In genomic region chr18:38768504-38768903, GRCh38 we compare ENCODE assay signal across 31 cellular contexts.
A peak's percentile ranks its signal among the peaks of the same experiment; 100 is the strongest.
DNase-seq lines count a peak whose midpoint lies in the region; ATAC-seq, FAIRE-seq and TF ChIP-seq lines count a peak whose summit lies in the region.
"Had no signal": no experiment of that assay in that cellular context is flagged by ENCODE, and none has a peak within 500 bp of the region (broad histone marks: within the 10 kb centered on the region; RNA-seq: fewer than 3 reads in every experiment).

No MANE protein-coding gene starts in this region.

- H2AFZ ChIP-seq in HepG2 (ENCODE audit: low read length), result no peak overlapping the region
- no peak overlapping the region for H2AFZ ChIP-seq in K562 (ENCODE audit: low read depth, low read length)

- H4K20me1 ChIP-seq in HepG2 (ENCODE audit: insufficient read depth, low read length) (no peaks in the 10 kb centered on the region), K562 (replicated peaks; ENCODE audit: control insufficient read depth, insufficient read depth, low read length) (no peaks in the 10 kb centered on the region)
- H4K20me1 ChIP-seq: BLaER1; BLaER1 treated with 17β-estradiol and CSF1 and Interleukin-3, amounts not matched to agents 10 nM and 100 nM had no signal

- in situ Hi-C loops in HepG2 (cut with HindIII; ENCODE audit: extremely low pct_ligation_motif_present, low pct_unique_long_range_greater_than_20kb), result no loop called here
- in situ Hi-C loops in K562 (cut with MboI), result no loop called here

- H3K4me3 ChIP-seq in HepG2 (replicated peaks in 1 of 3; ENCODE audit: insufficient read depth in 1 of 3, low read depth in 2 of 3, low read length in 3 of 3) (no peak overlapping the region), right lobe of liver (no peak overlapping the region), K562 (no peak overlapping the region), breast epithelium (no peak overlapping the region)
- H3K4me3 ChIP-seq: A549; BLaER1; BLaER1 treated with 17β-estradiol and CSF1 and Interleukin-3, amounts not matched to agents 10 nM and 100 nM had no signal

- DNase-seq in HepG2 (ENCODE audit: low spot score) (no peak), right lobe of liver (no peak), K562 (ENCODE audit: extremely low read depth in 1 of 4, low spot score in 3 of 4) (no peak), breast epithelium (ENCODE audit: low spot score in 2 of 2) (no peak)
- DNase-seq: 8988T; ACHN; AML-193; BE2C; C1 segment of cervical spinal cord; Caco-2; Calu3; CD4-positive, alpha-beta memory T cell; CD4-positive, alpha-beta T cell; CD4-positive, CD25-positive, alpha-beta regulatory T cell; CD8-positive, alpha-beta memory T cell; CD8-positive, alpha-beta T cell; COR-L47; DMS 273 treated with DMSO at 0.1 percent for 48 hours; DMS153; DMS53; DMS79; DMS79 treated with DMSO at 0.1 percent for 48 hours; DND-41; EL had no signal

- ATAC-seq in HepG2, result no peak
- ATAC-seq in right lobe of liver, result no peak
- no peak for ATAC-seq in K562
- ATAC-seq: A549; CD8-positive, alpha-beta T cell had no signal

- peaks cover 12% of the 10 kb centered on the region; the same call in 1 of the 2 replicates for H3K9me3 ChIP-seq in HepG2 (ENCODE audit: low read length)
- no peaks in the 10 kb centered on the region for H3K9me3 ChIP-seq in right lobe of liver
- no peaks in the 10 kb centered on the region; the same call in 1 of the 2 replicates for H3K9me3 ChIP-seq in K562 (replicated peaks; ENCODE audit: control insufficient read depth, insufficient read depth, low read depth, low read length)
- H3K9me3 ChIP-seq in breast epithelium, result peaks cover 0 to 10% of the 10 kb centered on the region in 2 donors
- H3K9me3 ChIP-seq: A549, BE2C, Caco-2 had no signal

- TF ChIP-seq EP300 in HepG2 (IDR thresholded peaks at IDR 0.05; ENCODE audit: low read depth in 2 of 2, low read length in 2 of 2) (no peak), HepG2 (CRISPR knock-in tag; IDR thresholded peaks at IDR 0.05; ENCODE audit: borderline replicate concordance) (no peak), K562 (IDR thresholded peaks at IDR 0.05; ENCODE audit: low read length) (no peak)

- TF ChIP-seq POLR2A in HepG2 (IDR thresholded peaks at IDR 0.05; ENCODE audit: insufficient read depth in 1 of 2, low read depth in 2 of 2, low read length in 2 of 2), result no peak
- TF ChIP-seq POLR2A in right lobe of liver (IDR thresholded peaks at IDR 0.05), result no peak
- no peak for TF ChIP-seq POLR2A in K562 (conservative IDR thresholded peaks at IDR 0.05)
- no peak for TF ChIP-seq POLR2A in breast epithelium (IDR thresholded peaks at IDR 0.05)

- no peaks in the 10 kb centered on the region for H3K4me1 ChIP-seq in HepG2 (ENCODE audit: insufficient read depth, low read length)
- H3K4me1 ChIP-seq in right lobe of liver, result no peaks in the 10 kb centered on the region
- H3K4me1 ChIP-seq in K562 (replicated peaks in 1 of 2; ENCODE audit: control insufficient read depth in 2 of 2, insufficient read depth in 2 of 2, low read length in 2 of 2), result no peaks in the 10 kb centered on the region
- no peaks in the 10 kb centered on the region for H3K4me1 ChIP-seq in breast epithelium
- H3K4me1 ChIP-seq: A549; BE2C; BLaER1; BLaER1 treated with 17β-estradiol and CSF1 and Interleukin-3, amounts not matched to agents 10 nM and 100 nM; Caco-2 had no signal

- no peak overlapping the region for H3K9ac ChIP-seq in HepG2 (ENCODE audit: insufficient read depth, low read depth, low read length)
- H3K9ac ChIP-seq in K562 (ENCODE audit: insufficient read depth in 1 of 2, low read depth in 2 of 2, low read length in 2 of 2), result no peak overlapping the region
- H3K9ac ChIP-seq: BLaER1; BLaER1 treated with 17β-estradiol and CSF1 and Interleukin-3, amounts not matched to agents 10 nM and 100 nM had no signal

- no peak overlapping the region for H3K27ac ChIP-seq in HepG2 (ENCODE audit: extremely low read length, insufficient read depth, low read length)
- H3K27ac ChIP-seq in right lobe of liver, result no peak overlapping the region
- no peak overlapping the region for H3K27ac ChIP-seq in K562 (ENCODE audit: extremely low read depth, low read depth, low read length)
- H3K27ac ChIP-seq in breast epithelium, result no peak overlapping the region
- H3K27ac ChIP-seq: 22Rv1; A549; BLaER1; BLaER1 treated with 17β-estradiol and CSF1 and Interleukin-3, amounts not matched to agents 10 nM and 100 nM; C4-2B had no signal

- H3K36me3 ChIP-seq in HepG2 (replicated peaks in 1 of 2; ENCODE audit: control insufficient read depth in 1 of 2, insufficient read depth in 2 of 2, low read length in 2 of 2) (no peaks in the 10 kb centered on the region), right lobe of liver (no peaks in the 10 kb centered on the region), K562 (ENCODE audit: control insufficient read depth, insufficient read depth, low read length) (no peaks in the 10 kb centered on the region), breast epithelium (no peaks in the 10 kb centered on the region)
- H3K36me3 ChIP-seq: BE2C; BLaER1; BLaER1 treated with 17β-estradiol and CSF1 and Interleukin-3, amounts not matched to agents 10 nM and 100 nM had no signal

- CTCF ChIA-PET in HepG2 (lab: Yijun Ruan, JAX; ENCODE audit: low intra/inter-chr PET ratio, low total read pairs) (no interaction called here), K562 (lab: Yijun Ruan, JAX; ENCODE audit: low intra/inter-chr PET ratio) (no interaction called here)

- TF ChIP-seq RAD21 in HepG2 (CRISPR knock-in tag; IDR thresholded peaks at IDR 0.05) (no peak), K562 (CRISPR knock-in tag; conservative IDR thresholded peaks at IDR 0.05 in 1 of 2, IDR thresholded peaks at IDR 0.05 in 1 of 2) (no peak)

- H3K4me2 ChIP-seq in HepG2 (ENCODE audit: low read depth, low read length) (no peak overlapping the region), K562 (ENCODE audit: insufficient read depth, low read length) (no peak overlapping the region)
- H3K4me2 ChIP-seq: A549; BLaER1; BLaER1 treated with 17β-estradiol and CSF1 and Interleukin-3, amounts not matched to agents 10 nM and 100 nM had no signal

- no peak for FAIRE-seq in HepG2 (lab: Jason Lieb, UNC)
- FAIRE-seq in K562 (lab: Jason Lieb, UNC), result no peak
- FAIRE-seq: A204.1, A549, D721Med had no signal

- H3K9me1 ChIP-seq in K562 (ENCODE audit: control insufficient read depth, insufficient read depth, low read length), result no peaks in the 10 kb centered on the region

- BruUV-seq in HepG2 (replicated peaks; lab: Mats Ljungman, UMichigan) (no TSS peak), K562 (replicated peaks; lab: Mats Ljungman, UMichigan) (no TSS peak)

- no peaks in the 10 kb centered on the region for H3K27me3 ChIP-seq in HepG2 (ENCODE audit: control insufficient read depth in 1 of 2, insufficient read depth in 2 of 2, low read length in 2 of 2)
- H3K27me3 ChIP-seq in right lobe of liver, result no peaks in the 10 kb centered on the region
- no peaks in the 10 kb centered on the region for H3K27me3 ChIP-seq in K562 (ENCODE audit: control insufficient read depth in 2 of 2, insufficient read depth in 2 of 2, low read length in 2 of 2)
- no peaks in the 10 kb centered on the region for H3K27me3 ChIP-seq in breast epithelium
- H3K27me3 ChIP-seq: BE2C; BLaER1; BLaER1 treated with 17β-estradiol and CSF1 and Interleukin-3, amounts not matched to agents 10 nM and 100 nM had no signal

- H3K79me2 ChIP-seq in HepG2 (ENCODE audit: insufficient read depth, low read length) (no peaks in the 10 kb centered on the region), K562 (ENCODE audit: control insufficient read depth, insufficient read depth, low read length) (no peaks in the 10 kb centered on the region)

- WGBS in HepG2 (ENCODE audit: low lambda C conversion rate), result 4% methylated on average over 1 of the region's 1 CpG
- 21% methylated on average over 1 of the region's 1 CpG for WGBS in right lobe of liver (ENCODE audit: insufficient coverage, low coverage, low lambda C conversion rate, missing lambda C conversion rate)
- 6% methylated on average over 1 of the region's 1 CpG for WGBS in K562 (ENCODE audit: insufficient coverage, low coverage, missing lambda C conversion rate)

- TF ChIP-seq CTCF in HepG2 (CRISPR knock-in tag; IDR thresholded peaks at IDR 0.05), result no peak
- TF ChIP-seq CTCF in right lobe of liver (IDR thresholded peaks at IDR 0.05), result no peak
- no peak for TF ChIP-seq CTCF in K562 (IDR thresholded peaks at IDR 0.05 in 2 of 3, conservative IDR thresholded peaks at IDR 0.05 in 1 of 3; ENCODE audit: insufficient read depth in 2 of 3, low read depth in 1 of 3, low read length in 3 of 3)
- TF ChIP-seq CTCF in breast epithelium (IDR thresholded peaks at IDR 0.05), result no peak

- POLR2A ChIA-PET in HepG2 (lab: Yijun Ruan, JAX), result no interaction called here
- POLR2A ChIA-PET in K562 (lab: Yijun Ruan, JAX), result no interaction called here

- intact Hi-C loops in HepG2 (cut with micrococcal nuclease; ENCODE audit: unreplicated experiment) (no loop called here), right lobe of liver (cut with DNase I) (no loop called here), K562 (cut with micrococcal nuclease) (no loop called here), breast epithelium (cut with DNase I; ENCODE audit: low total_unique reads) (no loop called here)

TF ChIP-seq in HepG2, 621 proteins besides CTCF, POLR2A, EP300 and RAD21 (continues in another document):
- TF ChIP-seq NBN (conservative IDR thresholded peaks at IDR 0.05), result no peak
- no peak for TF ChIP-seq NFIB (CRISPR knock-in tag; IDR thresholded peaks at IDR 0.05; ENCODE audit: borderline replicate concordance)
- TF ChIP-seq ZNF576 (CRISPR knock-in tag; IDR thresholded peaks at IDR 0.05), result no peak
- no peak for TF ChIP-seq ZNF775 (CRISPR knock-in tag; IDR thresholded peaks at IDR 0.05; ENCODE audit: borderline replicate concordance)
- no peak for TF ChIP-seq ZFY (CRISPR knock-in tag; IDR thresholded peaks at IDR 0.05)
- TF ChIP-seq MAFK (conservative IDR thresholded peaks at IDR 0.05 in 1 of 2, IDR thresholded peaks at IDR 0.05 in 1 of 2; ENCODE audit: low read length in 2 of 2), result peak in 1 of 2 experiments; percentile 70; a peak in 3 of 4 replicates

TF ChIP-seq in K562, 482 proteins besides CTCF, POLR2A, EP300 and RAD21:
- no peak for TF ChIP-seq ZNF707 (CRISPR knock-in tag; conservative IDR thresholded peaks at IDR 0.05)
- 0 out of 2 replicates have a peak, but pooled peaks have one; percentile 11 for TF ChIP-seq MAFF (IDR thresholded peaks at IDR 0.05; ENCODE audit: low read length)
TF ChIP-seq in K562: peak in this region for 1.

Comparison
In these comparisons a context has a peak if more than half of its experiments do, and no peak if none do; other contexts are left out.
1. Of the 241 proteins assayed by ChIP-seq in both HepG2 and K562: peak only in HepG2: none; only in K562: none; in both: MAFF; in neither: 239; mixed calls (peak in some experiments, not most) for 1.